ENCODE assay signal across 20 cellular contexts in genomic region chr10:77682408-77683087, GRCh38.
"Had no signal": no experiment of that assay in that cellular context is flagged by ENCODE, and none has a peak within 500 bp of the region (broad histone marks: within the 10 kb centered on the region; RNA-seq: fewer than 3 reads in every experiment).

No MANE protein-coding gene starts in this region.

- H3K27ac ChIP-seq: ascending aorta, breast epithelium, gastroesophageal sphincter, heart left ventricle, sigmoid colon, thoracic aorta, upper lobe of left lung had no signal

- H3K9me3 ChIP-seq: ascending aorta, breast epithelium, gastroesophageal sphincter, heart left ventricle, mucosa of descending colon, sigmoid colon, thoracic aorta, upper lobe of left lung had no signal

- H3K4me1 Mint-ChIP-seq: activated CD4-positive, alpha-beta T cell treated with anti-CD3 and anti-CD28 coated beads for 36 hours; activated naive CD4-positive, alpha-beta T cell treated with anti-CD3 and anti-CD28 coated beads, Interleukin-2, amount 50 U/mL, for 24 hours; naive B cell; stimulated activated memory B cell treated with anti-CD40 and anti-IgM and Interleukin-4, amounts not matched to agents 10 μg/mL and 1 μg/mL and 100 μg/mL, for 72 hours had no signal

- H3K4me1 ChIP-seq: ascending aorta, breast epithelium, gastroesophageal sphincter, heart left ventricle, sigmoid colon, upper lobe of left lung had no signal

- H3K36me3 ChIP-seq: ascending aorta, breast epithelium, gastroesophageal sphincter, heart left ventricle, sigmoid colon, thoracic aorta, upper lobe of left lung had no signal

- H3K27me3 ChIP-seq: ascending aorta, breast epithelium, sigmoid colon, upper lobe of left lung had no signal

- DNase-seq: activated CD4-positive, alpha-beta T cell treated with anti-CD3 and anti-CD28 coated beads for 36 hours; activated CD4-positive, alpha-beta T cell treated with anti-CD3 and anti-CD28 coated beads, Interleukin-2, amount 50 U/mL, for 48 hours; activated gamma-delta T cell; cortex of kidney; effector CD4-positive, alpha-beta T cell; heart left ventricle; naive B cell; sigmoid colon; stimulated activated CD4-positive, alpha-beta T cell treated with anti-CD3 and anti-CD28 coated beads, Interleukin-4, amount 100 ng/mL, for 24 hours had no signal

- H3K36me3 Mint-ChIP-seq: activated naive CD4-positive, alpha-beta T cell treated with anti-CD3 and anti-CD28 coated beads, Interleukin-2, amount 50 U/mL, for 24 hours; memory B cell; naive B cell; stimulated activated memory B cell treated with anti-CD40 and anti-IgM and Interleukin-4, amounts not matched to agents 10 μg/mL and 1 μg/mL and 100 μg/mL, for 72 hours; WTC11 had no signal

- H3K27ac Mint-ChIP-seq: activated CD4-positive, alpha-beta T cell treated with anti-CD3 and anti-CD28 coated beads for 36 hours; activated naive CD4-positive, alpha-beta T cell treated with anti-CD3 and anti-CD28 coated beads, Interleukin-2, amount 50 U/mL, for 24 hours; memory B cell; stimulated activated memory B cell treated with anti-CD40 and anti-IgM and Interleukin-4, amounts not matched to agents 10 μg/mL and 1 μg/mL and 100 μg/mL, for 72 hours had no signal

- H3K4me3 Mint-ChIP-seq: activated CD4-positive, alpha-beta T cell treated with anti-CD3 and anti-CD28 coated beads for 36 hours; activated naive CD4-positive, alpha-beta T cell treated with anti-CD3 and anti-CD28 coated beads, Interleukin-2, amount 50 U/mL, for 24 hours; memory B cell; naive B cell; stimulated activated memory B cell treated with anti-CD40 and anti-IgM and Interleukin-4, amounts not matched to agents 10 μg/mL and 1 μg/mL and 100 μg/mL, for 72 hours; WTC11 had no signal

- ATAC-seq: activated CD4-positive, alpha-beta T cell treated with anti-CD3 and anti-CD28 coated beads for 36 hours; esophagus mucosa; gastroesophageal sphincter; heart left ventricle; mucosa of descending colon; stimulated activated memory B cell treated with anti-CD40 and anti-IgM and Interleukin-4, amounts not matched to agents 10 μg/mL and 1 μg/mL and 100 μg/mL, for 72 hours; WTC11 had no signal

- H3K4me3 ChIP-seq: ascending aorta, breast epithelium, gastroesophageal sphincter, heart left ventricle, mucosa of descending colon, sigmoid colon, thoracic aorta, upper lobe of left lung had no signal

- H3K9me3 Mint-ChIP-seq: activated naive CD4-positive, alpha-beta T cell treated with anti-CD3 and anti-CD28 coated beads, Interleukin-2, amount 50 U/mL, for 24 hours; memory B cell; naive B cell; stimulated activated memory B cell treated with anti-CD40 and anti-IgM and Interleukin-4, amounts not matched to agents 10 μg/mL and 1 μg/mL and 100 μg/mL, for 72 hours; WTC11 had no signal
